In genomic region chr15:85010472-85011209, GRCh38 we compare ENCODE assay signal across 9 cellular contexts. TPM values are rescaled to one million over a fixed set of nuclear protein-coding genes. Genes with fewer than 3 reads are reported as not detected.
DNase-seq lines count a peak whose midpoint lies in the region; ATAC-seq, FAIRE-seq and TF ChIP-seq lines count a peak whose summit lies in the region.
"Had no signal": no experiment of that assay in that cellular context is flagged by ENCODE, and none has a peak within 500 bp of the region (broad histone marks: within the 10 kb centered on the region; RNA-seq: fewer than 3 reads in every experiment).

No MANE protein-coding gene starts in this region.

- H4K20me1 ChIP-seq in HepG2 (ENCODE audit: insufficient read depth, low read length), result peaks cover 6% of the 10 kb centered on the region

- no peak overlapping the region for H3K27ac Mint-ChIP-seq in CD4-positive, alpha-beta T cell

- intact Hi-C loops in HepG2 (cut with micrococcal nuclease; ENCODE audit: unreplicated experiment), result no loop called here
- intact Hi-C loops in CD4-positive, alpha-beta T cell (cut with DNase I, micrococcal nuclease), result no loop called here

- DNase-seq in HepG2 (ENCODE audit: low spot score), result no peak
- no peak for DNase-seq in tibial nerve (ENCODE audit: low spot score in 2 of 2)
- no peak for DNase-seq in CD4-positive, alpha-beta T cell
- no peak for DNase-seq in activated gamma-delta T cell treated with Interleukin-2 at 50 U/mL for 16 hours
- DNase-seq: central memory CD4-positive, alpha-beta T cell had no signal

- peak; percentile 61 for ATAC-seq in HG02759 (IDR thresholded peaks at IDR 0.05; ENCODE audit: unreplicated experiment)
- no peak; the same call in 2 of the 3 replicates for ATAC-seq in HepG2
- no peak for ATAC-seq in CD4-positive, alpha-beta T cell (ENCODE audit: poor library complexity)
- ATAC-seq in HG03175 (IDR thresholded peaks at IDR 0.05; ENCODE audit: unreplicated experiment), result no peak

- TF ChIP-seq POLR2A in HepG2 (IDR thresholded peaks at IDR 0.05; ENCODE audit: insufficient read depth in 1 of 2, low read depth in 2 of 2, low read length in 2 of 2), result no peak
- no peak for TF ChIP-seq POLR2A in tibial nerve (IDR thresholded peaks at IDR 0.05)

- H3K36me3 ChIP-seq in HepG2 (replicated peaks in 1 of 2; ENCODE audit: control insufficient read depth in 1 of 2, insufficient read depth in 2 of 2, low read length in 2 of 2), result no peaks in the 10 kb centered on the region
- H3K36me3 ChIP-seq in tibial nerve, result no peaks in the 10 kb centered on the region
- H3K36me3 ChIP-seq: SJSA1 had no signal

- TF ChIP-seq EP300 in HepG2 (IDR thresholded peaks at IDR 0.05; ENCODE audit: low read depth in 2 of 2, low read length in 2 of 2) (no peak), HepG2 (CRISPR knock-in tag; IDR thresholded peaks at IDR 0.05; ENCODE audit: borderline replicate concordance) (no peak), tibial nerve (IDR thresholded peaks at IDR 0.05) (peak in 1 of 2 donors; percentile 33)

- H3K4me1 Mint-ChIP-seq in CD4-positive, alpha-beta T cell (ENCODE audit: low read depth), result peaks cover 63% of the 10 kb centered on the region

- peaks cover 57% of the 10 kb centered on the region for H3K4me1 ChIP-seq in HepG2 (ENCODE audit: insufficient read depth, low read length)
- H3K4me1 ChIP-seq in tibial nerve, result peaks cover 5 to 69% (median 36%) of the 10 kb centered on the region in 4 donors

- H2AFZ ChIP-seq in HepG2 (ENCODE audit: low read length), result no peak overlapping the region

- H3K4me3 ChIP-seq in HepG2 (replicated peaks in 1 of 3; ENCODE audit: insufficient read depth in 1 of 3, low read depth in 2 of 3, low read length in 3 of 3) (no peak overlapping the region), tibial nerve (no peak overlapping the region)
- H3K4me3 ChIP-seq: SJSA1 had no signal

- H3K9ac ChIP-seq in HepG2 (ENCODE audit: insufficient read depth, low read depth, low read length), result 0 out of 2 replicates have a peak overlapping the region, but pooled peaks have one; percentile 11

- H3K79me2 ChIP-seq in HepG2 (ENCODE audit: insufficient read depth, low read length), result peaks cover 86% of the 10 kb centered on the region

- H3K4me2 ChIP-seq in HepG2 (ENCODE audit: low read depth, low read length), result peak overlapping the region; percentile 15; the same call in 1 of the 2 replicates

- no peaks in the 10 kb centered on the region for H3K9me3 Mint-ChIP-seq in CD4-positive, alpha-beta T cell

- no peaks in the 10 kb centered on the region for H3K36me3 Mint-ChIP-seq in CD4-positive, alpha-beta T cell (ENCODE audit: low read depth)

- H3K9me3 ChIP-seq in HepG2 (ENCODE audit: low read length) (no peaks in the 10 kb centered on the region), tibial nerve (no peaks in the 10 kb centered on the region)
- H3K9me3 ChIP-seq in CD4-positive, alpha-beta T cell (ENCODE audit: control insufficient read depth, low read length), result no peaks in the 10 kb centered on the region
- H3K9me3 ChIP-seq: SJSA1 had no signal

- H3K27ac ChIP-seq in adipose tissue (ENCODE audit: low read depth, low read length) (peak overlapping the region; percentile 72), HepG2 (ENCODE audit: extremely low read length, insufficient read depth, low read length) (peak overlapping the region; percentile 42), tibial nerve (peak overlapping the region in 3 of 4 donors; percentile 50 to 66 (median 66))
- H3K27ac ChIP-seq in CD4-positive, alpha-beta T cell (ENCODE audit: low read depth, low read length), result no peak overlapping the region
- H3K27ac ChIP-seq: SJSA1 had no signal

- TF ChIP-seq RAD21 in HepG2 (CRISPR knock-in tag; IDR thresholded peaks at IDR 0.05), result no peak

- no TSS peak for BruUV-seq in HepG2 (replicated peaks; lab: Mats Ljungman, UMichigan)

- CTCF ChIA-PET in HepG2 (lab: Yijun Ruan, JAX; ENCODE audit: low intra/inter-chr PET ratio, low total read pairs), result no interaction called here
- CTCF ChIA-PET in CD4-positive, alpha-beta T cell (lab: Charles Lee), result interaction anchor here (0.6 to 2.2 kb wide), 12 partner anchors 11 to 165 kb away, joined by 3 to 22 read pairs (median 6); partner anchors contain the start of gene PDE8A

- no peaks in the 10 kb centered on the region for H3K27me3 Mint-ChIP-seq in CD4-positive, alpha-beta T cell

- TF ChIP-seq CTCF in HepG2 (CRISPR knock-in tag; IDR thresholded peaks at IDR 0.05) (no peak), tibial nerve (IDR thresholded peaks at IDR 0.05) (no peak)
- TF ChIP-seq CTCF in CD4-positive, alpha-beta T cell (IDR thresholded peaks at IDR 0.05), result no peak

- in situ Hi-C loops in HepG2 (cut with HindIII; ENCODE audit: extremely low pct_ligation_motif_present, low pct_unique_long_range_greater_than_20kb), result no loop called here

- 6 to 24% (median 7%) methylated on average over 4 of the region's 4 CpGs for WGBS in adipose tissue, 3 donors
- WGBS in HepG2 (ENCODE audit: low lambda C conversion rate), result 34% methylated on average over 4 of the region's 4 CpGs
- WGBS in tibial nerve, 2 donors, result 5 to 11% methylated on average over 4 of the region's 4 CpGs

- no peak for FAIRE-seq in HepG2 (lab: Jason Lieb, UNC)

- POLR2A ChIA-PET in HepG2 (lab: Yijun Ruan, JAX), result no interaction called here
- POLR2A ChIA-PET in CD4-positive, alpha-beta T cell (lab: Charles Lee), result interaction anchor here (0.6 kb wide), 1 partner anchor 35 kb away, joined by 4 read pairs; no protein-coding TSS in a partner anchor

- H3K27me3 ChIP-seq in HepG2 (ENCODE audit: control insufficient read depth in 1 of 2, insufficient read depth in 2 of 2, low read length in 2 of 2), result no peaks in the 10 kb centered on the region
- no peaks in the 10 kb centered on the region for H3K27me3 ChIP-seq in tibial nerve
- no peaks in the 10 kb centered on the region for H3K27me3 ChIP-seq in CD4-positive, alpha-beta T cell (ENCODE audit: control insufficient read depth, insufficient read depth, low read length)
- H3K27me3 ChIP-seq: SJSA1 had no signal

- H3K4me3 Mint-ChIP-seq in CD4-positive, alpha-beta T cell, result no peak overlapping the region

TF ChIP-seq in HepG2, 621 proteins besides CTCF, POLR2A, EP300 and RAD21 (continues in another document):
- TF ChIP-seq PPARG (CRISPR knock-in tag; conservative IDR thresholded peaks at IDR 0.05), result peak; percentile 55

RNA-seq across cellular contexts. Expression of gene PDE8A, which starts 29.0 kb away (rescaled TPM):
- polyA plus RNA-seq in adipose tissue (10 to 100 TPM in 2 of 3 donors, 1 to 10 TPM in 1; 9.0 to 24.2 (median 19.4) TPM), HepG2 (2011; rRNA removed) (41.2 and 48.5 TPM in 2 replicates)
- total RNA-seq in HepG2 (2016; rRNA removed; fragmentation: Illumina TruSeq; extraction: Trizol) (24.2 and 26.3 TPM in 2 replicates), tibial nerve (100 to 1,000 TPM in 1 of 4 donors, 10 to 100 TPM in 3; 49.4 to 108 (median 64.3) TPM)
- total RNA-seq in HepG2 (2016; cell fraction: cytosol; rRNA removed; fragmentation: Illumina TruSeq; extraction: Trizol; ENCODE audit: low read depth), result 46.8 and 50.2 TPM in 2 replicates
- 22.6 and 26.8 TPM in 2 replicates for total RNA-seq in HepG2 (2016; cell fraction: insoluble cytoplasmic fraction; rRNA removed; fragmentation: Illumina TruSeq; extraction: Trizol)
- total RNA-seq in HepG2 (2016; cell fraction: membrane; rRNA removed; fragmentation: Illumina TruSeq; extraction: Trizol), result 33.9 and 39.4 TPM in 2 replicates
- total RNA-seq in HepG2 (2016; cell fraction: nucleus; rRNA removed; fragmentation: Illumina TruSeq; extraction: Trizol), result 46.0 and 49.4 TPM in 2 replicates
- polyA plus RNA-seq in HepG2 (2011; cell fraction: cytosol; rRNA removed), result 18.2 and 27.4 TPM in 2 replicates
- polyA plus RNA-seq in HepG2 (2011; cell fraction: nucleus; rRNA removed), result 67.4 and 75.3 TPM in 2 replicates
- 25.2 and 25.7 TPM in 2 replicates for polyA plus RNA-seq in HepG2 (2012)
- 4.8 and 5.1 TPM in 2 replicates for polyA plus RNA-seq in HepG2 (2016; cell fraction: cytosol; fragmentation: Illumina TruSeq; extraction: Trizol; ENCODE audit: low read depth)
- 22.3 and 24.1 TPM in 2 replicates for polyA plus RNA-seq in HepG2 (2016; cell fraction: insoluble cytoplasmic fraction; fragmentation: Illumina TruSeq; extraction: Trizol; ENCODE audit: low read depth)
- polyA plus RNA-seq in HepG2 (2016; cell fraction: membrane; fragmentation: Illumina TruSeq; extraction: Trizol; ENCODE audit: low read depth), result 14.2 and 15.0 TPM in 2 replicates
- polyA plus RNA-seq in HepG2 (2016; cell fraction: nucleus; fragmentation: Illumina TruSeq; extraction: Trizol; ENCODE audit: insufficient read depth, low read depth), result 82.8 and 84.3 TPM in 2 replicates
- 27.2 and 64.4 TPM in 2 replicates for polyA minus RNA-seq in HepG2 (2011; rRNA and poly(A)+ RNA removed; ENCODE audit: low replicate concordance)
- 24.8 and 25.2 TPM in 2 replicates for polyA minus RNA-seq in HepG2 (2011; cell fraction: cytosol; rRNA and poly(A)+ RNA removed)
- 124 and 137 TPM in 2 replicates for polyA minus RNA-seq in HepG2 (2011; cell fraction: nucleus; rRNA and poly(A)+ RNA removed)
- 10 to 100 TPM; 29.8 to 34.3 TPM for total RNA-seq in CD4-positive, alpha-beta T cell
